22 cellular contexts compared by ENCODE assay signal in the genomic region with DNA sequence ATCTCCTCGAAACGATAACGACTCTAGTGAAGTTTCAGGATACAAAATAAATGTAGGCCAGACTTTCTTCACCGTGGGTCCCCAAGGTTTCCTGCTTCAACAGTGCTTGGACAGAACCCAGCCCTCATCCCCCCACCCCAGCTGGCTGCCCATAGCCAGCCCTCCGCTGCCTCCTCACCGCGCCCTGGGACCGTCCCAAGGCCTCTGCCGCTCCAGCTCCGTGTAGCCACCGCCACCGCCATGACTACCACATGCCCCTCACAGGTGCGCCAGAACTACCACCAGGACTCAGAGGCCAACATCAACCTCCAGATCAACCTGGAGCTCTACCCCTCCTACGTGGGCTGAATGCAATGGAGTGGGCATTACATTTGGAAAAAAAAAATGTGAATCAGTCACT. TPM values are rescaled to one million over a fixed set of nuclear protein-coding genes. Genes with fewer than 3 reads are reported as not detected.
DNase-seq lines count a peak whose midpoint lies in the region; ATAC-seq, FAIRE-seq and TF ChIP-seq lines count a peak whose summit lies in the region.
"Had no signal": no experiment of that assay in that cellular context is flagged by ENCODE, and none has a peak within 500 bp of the region (broad histone marks: within the 10 kb centered on the region; RNA-seq: fewer than 3 reads in every experiment).

No MANE protein-coding gene starts in this region.

- FAIRE-seq in kidney (lab: Jason Lieb, UNC) (no peak), urothelium cell line (lab: Jason Lieb, UNC) (peak; percentile 35)
- FAIRE-seq: A204.1, D721Med, G401.6, GM12891, GM19239 had no signal

- no peak overlapping the region for H2BK120ac ChIP-seq in neuronal stem cell (ENCODE audit: low read depth, low read length)

- WGBS in neuronal stem cell (ENCODE audit: extremely low coverage in 2 of 2, insufficient read length in 2 of 2, insufficient replicate concordance in 1 of 2), 2 donors = no CpG with 5 or more reads among the region's 14 CpGs

- ATAC-seq in HG03439 (IDR thresholded peaks at IDR 0.05; ENCODE audit: unreplicated experiment) (no peak), HG03159 (IDR thresholded peaks at IDR 0.05; ENCODE audit: unreplicated experiment) (no peak)
- ATAC-seq: CD8-positive, alpha-beta T cell had no signal

- H3K9me3 ChIP-seq in kidney (ENCODE audit: control insufficient read depth in 1 of 2, low read length in 2 of 2) = peaks cover 0 to under 1% of the 10 kb centered on the region in 2 donors
- peaks cover 2 to 3% of the 10 kb centered on the region in 2 donors for H3K9me3 ChIP-seq in neuronal stem cell (replicated peaks in 1 of 2; ENCODE audit: control insufficient read depth in 2 of 2, insufficient read depth in 1 of 2, low read depth in 1 of 2, low read length in 2 of 2)
- H3K9me3 ChIP-seq: BE2C, Caco-2 had no signal

- H3K36me3 ChIP-seq in kidney (ENCODE audit: control insufficient read depth in 1 of 2, insufficient read depth in 2 of 2, low read length in 2 of 2) = no peaks in the 10 kb centered on the region
- H3K36me3 ChIP-seq in neuronal stem cell (replicated peaks in 1 of 2; ENCODE audit: control insufficient read depth in 2 of 2, insufficient read depth in 2 of 2, low read length in 2 of 2) = no peaks in the 10 kb centered on the region
- H3K36me3 ChIP-seq: BE2C had no signal

- H3K4me3 ChIP-seq in kidney (ENCODE audit: low read length in 2 of 2) (no peak overlapping the region), neuronal stem cell (ENCODE audit: low read length in 2 of 2) (peak overlapping the region in 1 of 2 donors; percentile 47)
- H3K4me3 ChIP-seq: BLaER1 had no signal

- no peak overlapping the region for H3K4ac ChIP-seq in neuronal stem cell (ENCODE audit: low read length)

- no peak overlapping the region for H2BK15ac ChIP-seq in neuronal stem cell (ENCODE audit: low read length)

- no peak for TF ChIP-seq CTCF in kidney (IDR thresholded peaks at IDR 0.05; ENCODE audit: borderline replicate concordance, extremely low read depth, insufficient read depth)

- DNase-seq in kidney (peak; percentile 59), neuronal stem cell (ENCODE audit: low spot score) (no peak), urothelium cell line (ENCODE audit: low spot score) (no peak), NCI-H1930 (lab: John Stamatoyannopoulos, UW) (no peak)
- DNase-seq: 8988T; ACHN; BE2C; Caco-2; Calu3; CD4-positive, alpha-beta T cell; CD8-positive, alpha-beta T cell; DMS79 treated with DMSO at 0.1 percent for 48 hours; GF-D8 had no signal

- H3K27ac ChIP-seq in kidney (ENCODE audit: low read depth in 2 of 2, low read length in 2 of 2) (no peak overlapping the region), neuronal stem cell (replicated peaks; ENCODE audit: low read length) (no peak overlapping the region)
- H3K27ac ChIP-seq: BLaER1, C4-2B had no signal

- H3K23ac ChIP-seq in neuronal stem cell (ENCODE audit: low read depth, low read length, poor library complexity) = no peak overlapping the region

- H3K9ac ChIP-seq in kidney (ENCODE audit: low read length in 2 of 2) (no peak overlapping the region), neuronal stem cell (ENCODE audit: low read depth, low read length, poor library complexity) (no peak overlapping the region)
- H3K9ac ChIP-seq: BLaER1 had no signal

- no peak overlapping the region for H2AK5ac ChIP-seq in neuronal stem cell (ENCODE audit: low read depth, low read length)

- H4K8ac ChIP-seq in neuronal stem cell (ENCODE audit: low read depth, low read length) = no peak overlapping the region

- no peak overlapping the region for H3K14ac ChIP-seq in neuronal stem cell (ENCODE audit: low read length)

- peak overlapping the region; percentile 77 for H3K18ac ChIP-seq in neuronal stem cell (ENCODE audit: low read length)

- no peaks in the 10 kb centered on the region for H3K27me3 ChIP-seq in neuronal stem cell (ENCODE audit: control insufficient read depth in 3 of 3, insufficient read depth in 3 of 3, low read depth in 1 of 3, low read length in 3 of 3)
- H3K27me3 ChIP-seq: BE2C, BLaER1 had no signal

- no peak overlapping the region for H4K91ac ChIP-seq in neuronal stem cell (ENCODE audit: low read depth, low read length, poor library complexity)

- H3K79me1 ChIP-seq in neuronal stem cell (ENCODE audit: low read depth, low read length) = no peaks in the 10 kb centered on the region

- H3K4me1 ChIP-seq in kidney (ENCODE audit: control insufficient read depth in 1 of 2, insufficient read depth in 1 of 2, low read depth in 1 of 2, low read length in 2 of 2) = no peaks in the 10 kb centered on the region
- H3K4me1 ChIP-seq in neuronal stem cell (ENCODE audit: control insufficient read depth in 2 of 2, insufficient read depth in 1 of 2, low read depth in 1 of 2, low read length in 2 of 2) = no peaks in the 10 kb centered on the region
- H3K4me1 ChIP-seq: BE2C, BLaER1, Caco-2 had no signal

- intact Hi-C loops in kidney (cut with DNase I) = no loop called here

- H3K4me2 ChIP-seq in neuronal stem cell (ENCODE audit: insufficient read depth, low read length, poor library complexity, severe bottlenecking) = no peak overlapping the region
- H3K4me2 ChIP-seq: BLaER1 had no signal

- no peak overlapping the region for H2BK5ac ChIP-seq in neuronal stem cell (ENCODE audit: low read length)

- H2BK12ac ChIP-seq in neuronal stem cell (ENCODE audit: low read length) = no peak overlapping the region

- H2AFZ ChIP-seq in neuronal stem cell (ENCODE audit: low read length) = no peak overlapping the region

RNA-seq across cellular contexts. Expression of gene KIAA1586, which starts 42.2 kb away (rescaled TPM):
- total RNA-seq in kidney = 13.7 TPM
- polyA plus RNA-seq in kidney (ENCODE audit: insufficient read depth, low read depth, low replicate concordance) = 4.4 TPM
- polyA plus RNA-seq in neuronal stem cell (2013, experiment 1 of 2) = 20.9 TPM
- 21.7 TPM for polyA plus RNA-seq in neuronal stem cell (2013, experiment 2 of 2)

RNA-seq across cellular contexts. Expression of gene BEND6, which starts 49.4 kb away (rescaled TPM):
- 0.72 TPM for total RNA-seq in kidney
- 0.86 TPM for polyA plus RNA-seq in kidney (ENCODE audit: insufficient read depth, low read depth, low replicate concordance)
- polyA plus RNA-seq in neuronal stem cell (2013, experiment 1 of 2) = 2.4 TPM
- polyA plus RNA-seq in neuronal stem cell (2013, experiment 2 of 2) = 2.4 TPM
- total RNA-seq: Caco-2; CD4-positive, alpha-beta T cell; CD8-positive, alpha-beta T cell had no signal
